1 cellular context compared by ENCODE assay signal in the genomic region with DNA sequence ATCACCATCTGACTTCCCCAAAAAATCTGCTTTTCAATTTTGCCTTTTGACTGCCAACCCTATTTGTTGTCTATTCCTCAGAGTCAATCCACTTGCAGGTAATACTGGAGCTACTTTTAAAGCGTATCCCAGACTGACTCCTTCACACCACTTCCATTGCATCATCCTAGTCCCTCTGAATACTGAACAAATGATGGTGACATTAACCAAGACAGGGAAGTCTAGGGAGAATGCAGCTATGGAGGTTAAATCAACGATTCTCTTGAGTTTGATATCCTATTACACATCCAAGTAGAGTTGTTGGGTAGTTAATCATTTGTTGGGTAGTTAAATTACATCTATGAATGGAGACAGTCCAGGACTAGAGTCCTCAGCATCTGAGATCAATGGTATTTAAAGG.
TF ChIP-seq lines count a peak whose summit lies in the region.

No MANE protein-coding gene starts in this region.

TF ChIP-seq in H1, 55 proteins besides CTCF, POLR2A, EP300 and RAD21:
- TF ChIP-seq SRF (IDR thresholded peaks at IDR 0.05; ENCODE audit: low read depth, low read length), result no peak
- peak; percentile 24; the same call in 1 of the 2 replicates for TF ChIP-seq CEBPB (IDR thresholded peaks at IDR 0.05; ENCODE audit: low read depth, low read length)
- no peak for TF ChIP-seq EZH2 (IDR thresholded peaks at IDR 0.05; ENCODE audit: low read depth, low read length, severe bottlenecking)
- TF ChIP-seq CBX5 (IDR thresholded peaks at IDR 0.05; ENCODE audit: low read depth, low read length), result no peak
- TF ChIP-seq TBP (IDR thresholded peaks at IDR 0.05; ENCODE audit: low read depth, low read length), result no peak
